ENCODE assay signal across 12 cellular contexts in genomic region chr3:113534365-113534764, GRCh38. TPM values are rescaled to one million over a fixed set of nuclear protein-coding genes. Genes with fewer than 3 reads are reported as not detected.
DNase-seq lines count a peak whose midpoint lies in the region; ATAC-seq and TF ChIP-seq lines count a peak whose summit lies in the region.
"Had no signal": no experiment of that assay in that cellular context is flagged by ENCODE, and none has a peak within 500 bp of the region (broad histone marks: within the 10 kb centered on the region; RNA-seq: fewer than 3 reads in every experiment).

No MANE protein-coding gene starts in this region.

- H3K36me3 Mint-ChIP-seq in activated CD4-positive, alpha-beta memory T cell treated with anti-CD3 and anti-CD28 coated beads for 36 hours: peaks cover 2% of the 10 kb centered on the region
- H3K36me3 Mint-ChIP-seq: type B pancreatic cell had no signal

- no peak overlapping the region for H3K27ac Mint-ChIP-seq in activated CD4-positive, alpha-beta memory T cell treated with anti-CD3 and anti-CD28 coated beads for 36 hours
- H3K27ac Mint-ChIP-seq: type B pancreatic cell had no signal

- ATAC-seq in left colon: peak; percentile 6
- ATAC-seq in right cardiac atrium: no peak
- no peak for ATAC-seq in HG03457 (IDR thresholded peaks at IDR 0.05; ENCODE audit: unreplicated experiment)
- ATAC-seq in psoas muscle: no peak

- CTCF ChIA-PET in activated CD4-positive, alpha-beta memory T cell treated with anti-CD3 and anti-CD28 coated beads for 36 hours (lab: Charles Lee): interaction anchor here (0.8 to 2.5 kb wide), 3 partner anchors 20 to 1627 kb away, joined by 3 to 11 read pairs (median 7); partner anchors contain the start of gene SPICE1

- peak overlapping the region; percentile 64 for H3K4me3 ChIP-seq in GM12864 (ENCODE audit: low read depth, low read length)
- no peak overlapping the region for H3K4me3 ChIP-seq in right cardiac atrium (ENCODE audit: low read length)
- H3K4me3 ChIP-seq in psoas muscle: no peak overlapping the region
- H3K4me3 ChIP-seq: adrenal gland, GM23248 had no signal

- H3K4me1 Mint-ChIP-seq in activated CD4-positive, alpha-beta memory T cell treated with anti-CD3 and anti-CD28 coated beads for 36 hours (ENCODE audit: low read depth): peaks cover 50% of the 10 kb centered on the region

- intact Hi-C loops in activated CD4-positive, alpha-beta memory T cell treated with anti-CD3 and anti-CD28 coated beads for 36 hours (cut with micrococcal nuclease): loop anchor here (5.0 to 10.0 kb wide), 3 partner anchors 163 to 770 kb away; partner anchors contain the start of genes USF3 and ZDHHC23
- intact Hi-C loops in left colon (cut with DNase I, micrococcal nuclease) (no loop called here), right cardiac atrium (cut with DNase I) (no loop called here), psoas muscle (cut with DNase I) (no loop called here)

- H3K27ac ChIP-seq in right cardiac atrium (ENCODE audit: low read length) (no peak overlapping the region), psoas muscle (no peak overlapping the region)
- H3K27ac ChIP-seq: adrenal gland, GM23248 had no signal

- H3K4me1 ChIP-seq in right cardiac atrium (ENCODE audit: control insufficient read depth, insufficient read depth, low read length) (peaks cover 4% of the 10 kb centered on the region), psoas muscle (peaks cover 5% of the 10 kb centered on the region)

- 77% methylated on average over 4 of the region's 4 CpGs for WGBS in right cardiac atrium
- WGBS in psoas muscle, 3 donors: 77 to 80% (median 78%) methylated on average over 4 of the region's 4 CpGs

- H3K27me3 ChIP-seq in right cardiac atrium (ENCODE audit: control insufficient read depth, insufficient read depth) (no peaks in the 10 kb centered on the region), psoas muscle (ENCODE audit: insufficient read depth in 3 of 3, low read length in 2 of 3) (peaks cover 0 to 35% (median 2%) of the 10 kb centered on the region in 3 donors)
- H3K27me3 ChIP-seq: adrenal gland had no signal

- DNase-seq in CD1c-positive myeloid dendritic cell (ENCODE audit: extremely low spot score): peak; percentile 12
- no peak for DNase-seq in GM12864 (ENCODE audit: low read depth)
- DNase-seq in activated CD4-positive, alpha-beta memory T cell treated with anti-CD3 and anti-CD28 coated beads for 36 hours: peak; percentile 21
- DNase-seq in left colon: no peak
- no peak for DNase-seq in right cardiac atrium
- no peak for DNase-seq in GF-D8 (lab: John Stamatoyannopoulos, UW)
- no peak for DNase-seq in psoas muscle
- DNase-seq: adrenal gland, erythroblast, GM23248 had no signal

- no peaks in the 10 kb centered on the region for H3K36me3 ChIP-seq in psoas muscle (ENCODE audit: insufficient read depth in 1 of 2, low read depth in 1 of 2)
- H3K36me3 ChIP-seq: adrenal gland had no signal

- POLR2A ChIA-PET in activated CD4-positive, alpha-beta memory T cell treated with anti-CD3 and anti-CD28 coated beads for 36 hours (lab: Charles Lee): interaction anchor here (0.6 to 2.7 kb wide), 4 partner anchors 12 to 549 kb away, joined by 3 to 24 read pairs (median 4); partner anchors contain the start of gene SPICE1

- H3K9me3 Mint-ChIP-seq in activated CD4-positive, alpha-beta memory T cell treated with anti-CD3 and anti-CD28 coated beads for 36 hours: no peaks in the 10 kb centered on the region
- H3K9me3 Mint-ChIP-seq: type B pancreatic cell had no signal

- no peaks in the 10 kb centered on the region for H3K27me3 Mint-ChIP-seq in activated CD4-positive, alpha-beta memory T cell treated with anti-CD3 and anti-CD28 coated beads for 36 hours

- TF ChIP-seq CTCF in GM12864 (IDR thresholded peaks at IDR 0.05; ENCODE audit: low read depth, low read length, missing control alignments) (no peak), psoas muscle (IDR thresholded peaks at IDR 0.05) (no peak)

- peak overlapping the region; percentile 98 for H3K4me3 Mint-ChIP-seq in activated CD4-positive, alpha-beta memory T cell treated with anti-CD3 and anti-CD28 coated beads for 36 hours

- H3K9me3 ChIP-seq in right cardiac atrium (ENCODE audit: control insufficient read depth, low read length): no peaks in the 10 kb centered on the region
- H3K9me3 ChIP-seq in psoas muscle: no peaks in the 10 kb centered on the region
- H3K9me3 ChIP-seq: adrenal gland had no signal

RNA-seq across cellular contexts. Expression of gene SIDT1, which starts 2.0 kb away (rescaled TPM):
- total RNA-seq in activated CD4-positive, alpha-beta memory T cell treated with anti-CD3 and anti-CD28 coated beads for 36 hours: 10 to 100 TPM; 11.3 TPM
- 10 to 100 TPM; 50.8 to 65.7 TPM for total RNA-seq in left colon
- total RNA-seq in right cardiac atrium: 1 to 10 TPM in 2 of 4 donors, under 1 TPM in 2; 0.50 to 1.9 (median 0.88) TPM
- 0.16 TPM for polyA plus RNA-seq in right cardiac atrium
- under 1 TPM; 0.08 to 0.48 (median 0.41) TPM for total RNA-seq in psoas muscle
- under 1 TPM in 2 of 3 donors, not detected in 1; 0.14 to 0.29 TPM for polyA plus RNA-seq in psoas muscle
- total RNA-seq: GM23248 had no signal
- polyA plus RNA-seq: GM23248 had no signal

RNA-seq across cellular contexts. Expression of gene SPICE1, which starts 19.4 kb away (rescaled TPM):
- total RNA-seq in activated CD4-positive, alpha-beta memory T cell treated with anti-CD3 and anti-CD28 coated beads for 36 hours: 10 to 100 TPM; 23.1 to 24.1 TPM
- 10 to 100 TPM; 16.8 to 18.6 TPM for total RNA-seq in left colon
- 1 to 10 TPM; 6.2 to 9.7 (median 8.5) TPM for total RNA-seq in right cardiac atrium
- 1.7 TPM for polyA plus RNA-seq in right cardiac atrium
- total RNA-seq in psoas muscle: 1 to 10 TPM; 2.3 to 5.6 (median 2.8) TPM
- polyA plus RNA-seq in psoas muscle: 1 to 10 TPM in 1 of 3 donors, under 1 TPM in 2; 0.61 to 3.2 (median 0.89) TPM

Comparison
In these comparisons a context has a peak if more than half of its experiments do, and no peak if none do; other contexts are left out.
1. DNase-seq: peak in CD1c-positive myeloid dendritic cell (single experiment) and activated CD4-positive, alpha-beta memory T cell treated with anti-CD3 and anti-CD28 coated beads for 36 hours (single experiment); none in GM12864 (single experiment), left colon (0 of 2), right cardiac atrium (0 of 3), GF-D8 (single experiment) and psoas muscle (0 of 2).
2. RNA of gene SIDT1, which starts 2.0 kb away (total RNA-seq): 50.8 to 65.7 TPM in left colon and 11.3 TPM in activated CD4-positive, alpha-beta memory T cell treated with anti-CD3 and anti-CD28 coated beads for 36 hours; 0.50 to 1.9 TPM in right cardiac atrium and 0.08 to 0.48 TPM in psoas muscle; every median in the first group is over 4 times any median in the second.